Comparison of ENCODE assay signal across 8 cellular contexts in the genomic region with DNA sequence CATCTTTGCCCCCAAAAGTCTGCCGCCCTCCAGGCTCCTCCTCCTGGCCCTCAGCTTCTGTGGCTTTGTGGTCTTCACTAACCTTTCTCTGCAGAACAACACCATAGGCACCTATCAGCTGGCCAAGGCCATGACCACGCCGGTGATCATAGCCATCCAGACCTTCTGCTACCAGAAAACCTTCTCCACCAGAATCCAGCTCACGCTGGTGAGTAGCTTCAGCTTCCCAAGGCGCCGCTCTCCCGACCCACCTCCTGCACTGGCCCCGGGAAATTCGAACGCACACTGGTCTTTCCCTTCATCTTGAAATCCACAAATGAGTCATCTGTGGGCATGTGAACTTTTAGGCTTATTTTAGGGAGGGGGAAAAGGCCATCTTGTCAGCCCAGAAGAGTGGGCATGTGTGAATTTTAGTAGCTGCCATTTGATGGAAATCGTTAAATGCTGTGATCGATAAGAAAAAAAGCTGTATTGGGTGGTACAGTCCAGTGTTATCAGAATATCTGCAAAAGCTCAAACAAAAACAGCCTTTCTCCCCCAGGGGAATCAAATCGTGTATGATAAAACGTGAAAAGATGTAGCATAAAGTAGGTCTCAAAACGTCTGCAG.
A peak's percentile ranks its signal among the peaks of the same experiment; 100 is the strongest.
DNase-seq lines count a peak whose midpoint lies in the region; ATAC-seq lines count a peak whose summit lies in the region.

No MANE protein-coding gene starts in this region.

- ATAC-seq in HG02678 (IDR thresholded peaks at IDR 0.05; ENCODE audit: unreplicated experiment), result peak; percentile 35

- H3K27me3 ChIP-seq in layer of hippocampus (ENCODE audit: control insufficient read depth, insufficient read depth, low read length), result no peaks in the 10 kb centered on the region

- H3K27ac ChIP-seq in cingulate gyrus (ENCODE audit: low read depth, low read length) (peak overlapping the region; percentile 90), layer of hippocampus (ENCODE audit: low read depth, low read length) (peak overlapping the region; percentile 87)

- peak; percentile 26 for DNase-seq in NCI-H2029 (lab: John Stamatoyannopoulos, UW)
- no peak for DNase-seq in NCI-H2029 treated with DMSO at 0.1 percent for 48 hours (lab: John Stamatoyannopoulos, UW)
- DNase-seq in NCI-H1105 treated with DMSO at 0.1 percent for 48 hours (lab: John Stamatoyannopoulos, UW), result peak; percentile 47
- DNase-seq in activated CD4-positive, CD25-positive, alpha-beta regulatory T cell treated with anti-CD3 and anti-CD28 coated beads, Interleukin-2, amount 50 U/mL, for 72 hours, result peak; percentile 63
- peak in 3 of 4 experiments; percentile 1 to 20 (median 2) for DNase-seq in stimulated activated CD4-positive, alpha-beta T cell treated with anti-CD3 and anti-CD28 coated beads, Interleukin-1b, Interleukin-23, amount 100 ng/mL, for 24 hours (ENCODE audit: low read depth in 4 of 4, low spot score in 1 of 4)
